9 cellular contexts compared by ENCODE assay signal in the genomic region with DNA sequence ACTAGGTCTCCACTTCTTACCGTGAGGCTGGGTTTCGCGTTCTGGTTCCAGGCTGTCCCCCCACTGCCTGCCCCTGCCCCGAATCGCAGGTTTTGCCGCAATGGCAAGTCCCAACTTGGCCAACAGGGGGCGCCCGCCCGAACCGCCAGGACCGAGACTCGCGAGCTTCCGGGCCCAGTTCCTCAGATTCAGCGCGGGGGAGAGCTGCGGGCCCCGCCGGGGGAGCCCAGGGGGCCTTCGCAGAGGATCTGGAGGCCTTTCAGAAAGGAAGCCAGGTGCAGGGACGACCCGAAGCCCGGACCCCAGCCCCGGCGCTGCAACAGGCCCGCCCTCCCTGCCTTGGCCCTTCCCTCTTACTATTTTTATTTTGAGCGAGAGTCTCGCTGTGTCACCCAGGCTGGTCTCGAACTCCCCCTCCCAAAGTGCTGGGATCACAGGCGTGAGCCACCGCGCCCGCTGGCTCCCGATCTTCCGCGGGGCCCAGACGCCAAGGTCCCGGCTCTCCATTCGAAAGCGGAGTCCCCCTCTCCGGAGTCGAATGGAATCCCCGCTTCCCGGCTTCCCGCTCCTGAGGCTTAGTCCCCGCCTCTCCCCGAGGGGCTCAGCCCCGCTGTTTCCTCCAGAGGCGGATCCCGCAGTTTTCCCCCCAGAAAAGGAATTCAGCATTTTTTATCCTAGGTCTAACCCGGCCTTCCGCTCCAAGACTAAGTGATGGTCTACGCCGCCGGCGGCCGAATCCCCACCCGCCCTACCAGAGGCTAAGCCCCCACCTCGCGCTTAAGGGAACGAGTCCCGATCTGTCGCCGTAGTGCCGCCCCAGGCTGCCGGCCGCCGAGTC. TPM values are rescaled to one million over a fixed set of nuclear protein-coding genes. Genes with fewer than 3 reads are reported as not detected.
DNase-seq lines count a peak whose midpoint lies in the region; ATAC-seq and TF ChIP-seq lines count a peak whose summit lies in the region.
"Had no signal": no experiment of that assay in that cellular context is flagged by ENCODE, and none has a peak within 500 bp of the region (broad histone marks: within the 10 kb centered on the region; RNA-seq: fewer than 3 reads in every experiment).

No MANE protein-coding gene starts in this region.

- peak overlapping the region; percentile 100 for H2BK15ac ChIP-seq in IMR-90 (ENCODE audit: low read depth, low read length)

- H3K56ac ChIP-seq in IMR-90 (ENCODE audit: extremely low read depth, insufficient read depth, low read length), result peak overlapping the region; percentile 72

- H3K4me3 Mint-ChIP-seq in CD14-positive monocyte, result peak overlapping the region; percentile 95
- H3K4me3 Mint-ChIP-seq in naive B cell, result peak overlapping the region; percentile 90 to 96 (median 92)
- H3K4me3 Mint-ChIP-seq in stimulated activated effector memory CD8-positive, alpha-beta T cell treated with anti-CD3 and anti-CD28 coated beads, Interleukin-12 subunit alpha, Interleukin-12 subunit beta, amount 100 ng/mL, for 72 hours, result peak overlapping the region; percentile 90

- intact Hi-C loops in CD14-positive monocyte (cut with micrococcal nuclease) (loop anchor here in 1 of 2 donors (10.0 kb wide), 1 partner anchor 140 kb away; a partner anchor contains a TSS), IMR-90 (cut with micrococcal nuclease) (loop anchor here (1.0 to 2.0 kb wide), 3 partner anchors 16 to 123 kb away; a partner anchor contains a TSS), PC-3 (cut with micrococcal nuclease) (loop anchor here (2.0 to 5.0 kb wide), 3 partner anchors 108 to 150 kb away; no protein-coding TSS in a partner anchor)

- peak overlapping the region; percentile 51 for H2BK5ac ChIP-seq in IMR-90 (ENCODE audit: low read depth, low read length, poor library complexity, severe bottlenecking)

- POLR2A ChIA-PET in IMR-90 (lab: Charles Lee; ENCODE audit: unreplicated experiment), result no interaction called here
- POLR2A ChIA-PET in PC-3 (lab: Charles Lee; ENCODE audit: unreplicated experiment), result no interaction called here

- TF ChIP-seq RAD21 in IMR-90 (IDR thresholded peaks at IDR 0.05; ENCODE audit: low read length), result peak; percentile 37

- peaks cover 19% of the 10 kb centered on the region for H3K4me1 Mint-ChIP-seq in CD14-positive monocyte
- H3K4me1 Mint-ChIP-seq in naive B cell, result peaks cover 19 to 21% (median 21%) of the 10 kb centered on the region in 3 donors
- peaks cover 23% of the 10 kb centered on the region for H3K4me1 Mint-ChIP-seq in stimulated activated effector memory CD8-positive, alpha-beta T cell treated with anti-CD3 and anti-CD28 coated beads, Interleukin-12 subunit alpha, Interleukin-12 subunit beta, amount 100 ng/mL, for 72 hours

- H3K4ac ChIP-seq in IMR-90 (ENCODE audit: low read depth, low read length), result peak overlapping the region; percentile 87

- H2BK120ac ChIP-seq in IMR-90 (ENCODE audit: low read depth, low read length), result peak overlapping the region; percentile 76

- WGBS in IMR-90 (ENCODE audit: extremely low coverage in 2 of 2, insufficient read length in 1 of 2), 2 experiments, result 1% methylated on average over 23 of the region's 68 CpGs; no CpG with 5 or more reads in 1 of the 2 experiments

- dilution Hi-C loops in IMR-90 (cut with HindIII; ENCODE audit: low sequenced_read_pairs, unreplicated experiment), result no loop called here

- peak overlapping the region; percentile 94 for H2AFZ ChIP-seq in IMR-90 (replicated peaks; ENCODE audit: low read length, poor library complexity)
- peak overlapping the region; percentile 94 for H2AFZ ChIP-seq in PC-3 (ENCODE audit: low read length)

- H3K27me3 ChIP-seq in IMR-90 (ENCODE audit: control insufficient read depth, insufficient read depth, low read length), result peaks cover 2% of the 10 kb centered on the region; the same call in 1 of the 2 replicates
- peaks cover 17% of the 10 kb centered on the region for H3K27me3 ChIP-seq in PC-3 (ENCODE audit: low read length)

- H3K4me1 ChIP-seq in IMR-90 (ENCODE audit: control insufficient read depth, insufficient read depth, low read length) (peaks cover 3% of the 10 kb centered on the region; the same call in 1 of the 2 replicates), PC-3 (ENCODE audit: insufficient read depth, low read length) (no peaks in the 10 kb centered on the region)

- CTCF ChIA-PET in IMR-90 (lab: Yijun Ruan, JAX), result interaction anchor here (0.6 to 1.4 kb wide), 4 partner anchors 10 to 28 kb away, joined by 3 to 4 read pairs (median 3); no protein-coding TSS in a partner anchor
- CTCF ChIA-PET in PC-3 (lab: Charles Lee), result interaction anchor here (0.6 to 1.0 kb wide), 5 partner anchors 15 to 193 kb away, joined by 3 to 6 read pairs (median 3); no protein-coding TSS in a partner anchor

- no peaks in the 10 kb centered on the region for H3K79me2 ChIP-seq in PC-3 (ENCODE audit: low read length)

- no peaks in the 10 kb centered on the region for H3K9me2 ChIP-seq in PC-3 (replicated peaks; ENCODE audit: low read length)

- no peaks in the 10 kb centered on the region for H4K20me1 ChIP-seq in IMR-90 (ENCODE audit: insufficient read depth, low read length)
- H4K20me1 ChIP-seq in PC-3 (ENCODE audit: low read length), result no peaks in the 10 kb centered on the region

- H3K9me3 ChIP-seq in IMR-90 (ENCODE audit: control insufficient read depth, insufficient read depth, low read length) (no peaks in the 10 kb centered on the region), PC-3 (ENCODE audit: low read length) (no peaks in the 10 kb centered on the region)

- H2AK5ac ChIP-seq in IMR-90 (ENCODE audit: low read depth, low read length), result peak overlapping the region; percentile 85

- H3K9me1 ChIP-seq in IMR-90 (ENCODE audit: insufficient read depth, low read length), result peaks cover 11% of the 10 kb centered on the region

- peak overlapping the region; percentile 61 for H3K4me3 ChIP-seq in IMR-90 (ENCODE audit: insufficient read depth, low read depth, low read length)
- H3K4me3 ChIP-seq in PC-3 (ENCODE audit: low read length), result peak overlapping the region; percentile 75

- in situ Hi-C loops in IMR-90 (cut with MboI; ENCODE audit: low sequenced_read_pairs), result loop anchor here (25.0 kb wide), 1 partner anchor 313 kb away; a partner anchor contains a TSS

- H4K5ac ChIP-seq in IMR-90 (ENCODE audit: low read depth, low read length), result peak overlapping the region; percentile 66

- no peaks in the 10 kb centered on the region for H3F3A ChIP-seq in PC-3 (ENCODE audit: low read length, unreplicated experiment)

- ATAC-seq in GM19351 (IDR thresholded peaks at IDR 0.05; ENCODE audit: unreplicated experiment) (peak; percentile 71), IMR-90 (ENCODE audit: low read depth) (peak; percentile 81), PC-3 (peak; percentile 77), naive B cell (ENCODE audit: low read depth in 2 of 2) (peak; percentile 80 to 82)
- peak; percentile 79 for ATAC-seq in stimulated activated effector memory CD8-positive, alpha-beta T cell treated with anti-CD3 and anti-CD28 coated beads, Interleukin-12 subunit alpha, Interleukin-12 subunit beta, amount 100 ng/mL, for 72 hours

- peak overlapping the region; percentile 54; the same call in 1 of the 2 replicates for H2BK20ac ChIP-seq in IMR-90 (ENCODE audit: low read depth, low read length)

- H3K4me2 ChIP-seq in IMR-90 (ENCODE audit: low read depth, low read length) (peak overlapping the region; percentile 86), PC-3 (ENCODE audit: low read length) (peak overlapping the region; percentile 82)

- peak overlapping the region; percentile 92 for H3K27ac ChIP-seq in IMR-90 (ENCODE audit: insufficient read depth, low read length)
- no peak overlapping the region for H3K27ac ChIP-seq in PC-3 (ENCODE audit: low read length)

- TF ChIP-seq CTCF in CD14-positive monocyte (IDR thresholded peaks at IDR 0.05), result peak; percentile 98
- peak; percentile 82 for TF ChIP-seq CTCF in IMR-90 (conservative IDR thresholded peaks at IDR 0.05; ENCODE audit: low read depth, low read length)
- TF ChIP-seq CTCF in PC-3 (conservative IDR thresholded peaks at IDR 0.05; ENCODE audit: low read depth, low read length), result peak; percentile 98

- peak overlapping the region; percentile 86 for H3K9ac ChIP-seq in IMR-90 (ENCODE audit: low read depth, low read length)
- H3K9ac ChIP-seq in PC-3 (ENCODE audit: low read length), result peak overlapping the region; percentile 74

- H3K14ac ChIP-seq in IMR-90 (replicated peaks; ENCODE audit: low read depth, low read length), result peak overlapping the region; percentile 85

- H3K36me3 ChIP-seq in IMR-90 (ENCODE audit: control insufficient read depth, insufficient read depth, low read length) (no peaks in the 10 kb centered on the region), PC-3 (ENCODE audit: low read depth, low read length) (no peaks in the 10 kb centered on the region)

- peak overlapping the region; percentile 73 for H4K91ac ChIP-seq in IMR-90 (ENCODE audit: insufficient read depth, low read depth, low read length)

- peak overlapping the region; percentile 96 to 98 for H4K8ac ChIP-seq in IMR-90 (ENCODE audit: low read depth in 2 of 2, low read length in 2 of 2)

- H3K27me3 Mint-ChIP-seq in CD14-positive monocyte (ENCODE audit: low read depth in 3 of 3) (peaks cover 42 to 50% (median 48%) of the 10 kb centered on the region in 3 donors), naive B cell (peaks cover 5 to 28% (median 8%) of the 10 kb centered on the region in 3 donors)

- H3K27ac Mint-ChIP-seq in CD14-positive monocyte, result peak overlapping the region in 5 of 7 donors; percentile 42 to 89 (median 60)
- H3K27ac Mint-ChIP-seq in naive B cell, result peak overlapping the region; percentile 72 to 90 (median 86)
- peak overlapping the region; percentile 96 for H3K27ac Mint-ChIP-seq in stimulated activated effector memory CD8-positive, alpha-beta T cell treated with anti-CD3 and anti-CD28 coated beads, Interleukin-12 subunit alpha, Interleukin-12 subunit beta, amount 100 ng/mL, for 72 hours

- peaks cover 4 to 16% of the 10 kb centered on the region in 2 experiments; a peak in 3 of 4 replicates for H3K79me1 ChIP-seq in IMR-90 (ENCODE audit: low read depth in 1 of 2, low read length in 2 of 2)

- DNase-seq in CD14-positive monocyte (ENCODE audit: low spot score), result peak; percentile 80
- DNase-seq in IMR-90, result peak; percentile 66
- DNase-seq in PC-3, result peak; percentile 82
- peak; percentile 85 for DNase-seq in activated T-helper 1 cell treated with Interleukin-2 at 50 U/mL for 16 hours (ENCODE audit: low read depth)
- DNase-seq in fibroblast of gingiva (ENCODE audit: low read depth), result peak; percentile 66
- peak; percentile 87 for DNase-seq in naive B cell
- DNase-seq in stimulated activated effector memory CD8-positive, alpha-beta T cell treated with anti-CD3 and anti-CD28 coated beads, Interleukin-12 subunit alpha, Interleukin-12 subunit beta, amount 100 ng/mL, for 72 hours (ENCODE audit: low spot score in 2 of 2), result peak; percentile 95 to 98

- BruUV-seq in IMR-90 (replicated peaks; lab: Mats Ljungman, UMichigan) (no TSS peak), PC-3 (replicated peaks; lab: Mats Ljungman, UMichigan) (no TSS peak)

- H2AK9ac ChIP-seq in IMR-90 (replicated peaks; ENCODE audit: low read depth, low read length, poor library complexity), result peak overlapping the region; percentile 60

- peak overlapping the region; percentile 82 for H3K23ac ChIP-seq in IMR-90 (ENCODE audit: low read depth, low read length)

- H3K36me3 Mint-ChIP-seq in CD14-positive monocyte (no peaks in the 10 kb centered on the region), naive B cell (no peaks in the 10 kb centered on the region)
- peaks cover 14% of the 10 kb centered on the region for H3K36me3 Mint-ChIP-seq in stimulated activated effector memory CD8-positive, alpha-beta T cell treated with anti-CD3 and anti-CD28 coated beads, Interleukin-12 subunit alpha, Interleukin-12 subunit beta, amount 100 ng/mL, for 72 hours

- H3K9me3 Mint-ChIP-seq in CD14-positive monocyte (peaks cover 0 to 3% (median 0%) of the 10 kb centered on the region in 7 donors), naive B cell (no peaks in the 10 kb centered on the region)
- H3K9me3 Mint-ChIP-seq in stimulated activated effector memory CD8-positive, alpha-beta T cell treated with anti-CD3 and anti-CD28 coated beads, Interleukin-12 subunit alpha, Interleukin-12 subunit beta, amount 100 ng/mL, for 72 hours, result no peaks in the 10 kb centered on the region

- peak; percentile 46; the same call in 1 of the 2 replicates for TF ChIP-seq POLR2A in IMR-90 (IDR thresholded peaks at IDR 0.05; ENCODE audit: low read depth, low read length)

- H3K18ac ChIP-seq in IMR-90 (ENCODE audit: low read depth, low read length), result peak overlapping the region; percentile 58

RNA-seq across cellular contexts. Expression of a gene that starts 11.7 kb away (rescaled TPM):
- not detected for polyA plus RNA-seq in CD14-positive monocyte
- not detected in 2 replicates for total RNA-seq in IMR-90 (2012; rRNA removed)
- not detected in 2 replicates for polyA plus RNA-seq in IMR-90 (2012; rRNA removed)
- not detected in 2 replicates for polyA plus RNA-seq in IMR-90 (2012; cell fraction: cytosol; rRNA removed)
- polyA plus RNA-seq in IMR-90 (2012; cell fraction: nucleus; rRNA removed; ENCODE audit: low replicate concordance), result not detected in 2 replicates
- not detected in 2 replicates for total RNA-seq in PC-3 (2014; rRNA removed)
- polyA plus RNA-seq in naive B cell (ENCODE audit: low read depth in 6 of 6), result not detected
- total RNA-seq: glomerular endothelial cell had no signal

RNA-seq across cellular contexts. Expression of a gene that starts 15.9 kb away (rescaled TPM):
- polyA plus RNA-seq in CD14-positive monocyte, result 1 to 10 TPM; 1.3 TPM
- 18.9 and 26.2 TPM in 2 replicates for total RNA-seq in IMR-90 (2012; rRNA removed)
- polyA plus RNA-seq in IMR-90 (2012; rRNA removed), result 7.4 and 7.8 TPM in 2 replicates
- 2.1 and 2.2 TPM in 2 replicates for polyA plus RNA-seq in IMR-90 (2012; cell fraction: cytosol; rRNA removed)
- 8.1 and 31.6 TPM in 2 replicates for polyA plus RNA-seq in IMR-90 (2012; cell fraction: nucleus; rRNA removed; ENCODE audit: low replicate concordance)
- total RNA-seq in PC-3 (2014; rRNA removed), result 7.7 and 8.2 TPM in 2 replicates
- polyA plus RNA-seq in naive B cell (ENCODE audit: low read depth in 6 of 6), result 10 to 100 TPM in 2 of 6 donors, 1 to 10 TPM in 3, not detected in 1; 4.6 to 13.8 (median 7.3) TPM

RNA-seq across cellular contexts. Expression of a gene that starts 54.1 kb away (rescaled TPM):
- 100 to 1,000 TPM; 183 to 213 TPM for polyA plus RNA-seq in CD14-positive monocyte
- 103 and 109 TPM in 2 replicates for total RNA-seq in IMR-90 (2012; rRNA removed)
- 214 and 249 TPM in 2 replicates for polyA plus RNA-seq in IMR-90 (2012; rRNA removed)
- 295 and 345 TPM in 2 replicates for polyA plus RNA-seq in IMR-90 (2012; cell fraction: cytosol; rRNA removed)
- polyA plus RNA-seq in IMR-90 (2012; cell fraction: nucleus; rRNA removed; ENCODE audit: low replicate concordance), result 141 and 176 TPM in 2 replicates
- total RNA-seq in PC-3 (2014; rRNA removed), result 664 and 677 TPM in 2 replicates
- polyA plus RNA-seq in naive B cell (ENCODE audit: low read depth in 6 of 6), result 100 to 1,000 TPM; 310 to 412 (median 346) TPM
